In genomic region chr7:1621718-1622117, GRCh38 we compare ENCODE assay signal across 20 cellular contexts. TPM values are rescaled to one million over a fixed set of nuclear protein-coding genes. Genes with fewer than 3 reads are reported as not detected.
"Had no signal": no experiment of that assay in that cellular context is flagged by ENCODE, and none has a peak within 500 bp of the region (broad histone marks: within the 10 kb centered on the region; RNA-seq: fewer than 3 reads in every experiment).

No MANE protein-coding gene starts in this region.

- H3K4me3 Mint-ChIP-seq: mesothelial cell of epicardium had no signal

- ATAC-seq: foreskin keratinocyte, gastrocnemius medialis, heart left ventricle, left colon, left lobe of liver, lower lobe of right lung, mucosa of descending colon had no signal

- H3K9me3 ChIP-seq: esophagus muscularis mucosa, gastrocnemius medialis, lower lobe of right lung, mucosa of descending colon had no signal

- H3K4me1 ChIP-seq: esophagus muscularis mucosa, foreskin keratinocyte, gastrocnemius medialis, heart left ventricle, left ventricle myocardium inferior, lower lobe of right lung had no signal

- H3K27ac ChIP-seq: coronary artery, dorsolateral prefrontal cortex, esophagus muscularis mucosa, foreskin keratinocyte, gastrocnemius medialis, heart left ventricle, left ventricle myocardium inferior, lower lobe of right lung had no signal

- H3K36me3 Mint-ChIP-seq: mesothelial cell of epicardium had no signal

- H3K4me1 Mint-ChIP-seq: mesothelial cell of epicardium had no signal

- H3K36me3 ChIP-seq: esophagus muscularis mucosa, gastrocnemius medialis, heart left ventricle, left ventricle myocardium inferior, lower lobe of right lung had no signal

- H3K4me3 ChIP-seq: coronary artery, dorsolateral prefrontal cortex, esophagus muscularis mucosa, gastrocnemius medialis, heart left ventricle, left ventricle myocardium inferior, lower lobe of right lung, mucosa of descending colon had no signal

- H3K27me3 ChIP-seq: foreskin keratinocyte, gastrocnemius medialis, heart left ventricle had no signal

- H3K9me3 Mint-ChIP-seq: mesothelial cell of epicardium had no signal

- DNase-seq: dermis blood vessel endothelial cell; dorsolateral prefrontal cortex; effector CD4-positive, alpha-beta T cell; effector memory CD4-positive, alpha-beta T cell; foreskin keratinocyte; gastrocnemius medialis; glutamatergic neuron; hippocampal formation; kidney glomerular epithelial cell; left colon; left ventricle myocardium inferior; lower lobe of right lung; mesenchymal stem cell; mucosa of descending colon had no signal

- H3K27ac Mint-ChIP-seq: mesothelial cell of epicardium had no signal

RNA-seq across cellular contexts. Expression of gene ELFN1, which starts 48.4 kb away (rescaled TPM):
- total RNA-seq: foreskin keratinocyte, myocyte had no signal
